34 cellular contexts compared by ENCODE assay signal in genomic region chr3:32675164-32675563, GRCh38.
"Had no signal": no experiment of that assay in that cellular context is flagged by ENCODE, and none has a peak within 500 bp of the region (broad histone marks: within the 10 kb centered on the region; RNA-seq: fewer than 3 reads in every experiment).

No MANE protein-coding gene starts in this region.

- H3K27ac ChIP-seq: ascending aorta, breast epithelium, cardiac muscle cell, colonic mucosa, epithelial cell of prostate, esophagus squamous epithelium, gastroesophageal sphincter, WERI-Rb-1 had no signal

- H3K27me3 ChIP-seq: ascending aorta, breast epithelium, cardiac muscle cell, colonic mucosa, esophagus squamous epithelium, gastroesophageal sphincter had no signal

- H3K4me1 ChIP-seq: ascending aorta, breast epithelium, colonic mucosa, esophagus squamous epithelium, gastroesophageal sphincter had no signal

- H3K9me3 Mint-ChIP-seq: activated B cell treated with CpG ODN at 0.5 μM for 24 hours; activated CD8-positive, alpha-beta T cell treated with anti-CD3 and anti-CD28 coated beads for 36 hours; activated naive CD4-positive, alpha-beta T cell treated with anti-CD3 and anti-CD28 coated beads for 36 hours; activated T-cell treated with anti-CD3 and anti-CD28 coated beads, Interleukin-2, amount 50 U/mL, for 4 hours; activated T-helper 17 cell treated with anti-CD3 and anti-CD28 coated beads, Interleukin-2, amount 50 U/mL, for 72 hours; brain; T-helper 2 cell treated with Interferon-gamma antibody and Interleukin-4, amounts not matched to agents 5 μg/mL and 100 μg/mL, for 36 hours had no signal

- ATAC-seq: activated CD4-positive, CD25-positive, alpha-beta regulatory T cell treated with anti-CD3 and anti-CD28 coated beads, Interleukin-2, amount 50 U/mL, for 24 hours; activated CD8-positive, alpha-beta T cell treated with anti-CD3 and anti-CD28 coated beads for 36 hours; activated naive CD4-positive, alpha-beta T cell treated with anti-CD3 and anti-CD28 coated beads, Interleukin-2, amount 50 U/mL, for 72 hours; activated T-cell treated with anti-CD3 and anti-CD28 coated beads, Interleukin-2, amount 50 U/mL, for 4 hours; activated T-helper 17 cell treated with anti-CD3 and anti-CD28 coated beads, Interleukin-2, amount 50 U/mL, for 72 hours; gastroesophageal sphincter; T-helper 17 cell had no signal

- H3K36me3 Mint-ChIP-seq: activated naive CD8-positive, alpha-beta T cell treated with anti-CD3 and anti-CD28 coated beads, Interleukin-2, amount 10 ng/mL, durations not matched to agents 7 days and 5 days; brain had no signal

- DNase-seq: activated B cell treated with CpG ODN at 0.5 μM for 24 hours; activated CD4-positive, alpha-beta T cell treated with anti-CD3 and anti-CD28 coated beads for 48 hours; activated CD4-positive, alpha-beta T cell treated with anti-CD3 and anti-CD28 coated beads, Interleukin-2, amount 50 U/mL, for 1 hour; activated CD4-positive, alpha-beta T cell treated with anti-CD3 and anti-CD28 coated beads, Interleukin-2, amount 50 U/mL, for 48 hours; activated CD8-positive, alpha-beta memory T cell treated with anti-CD3 and anti-CD28 coated beads for 24 hours; activated CD8-positive, alpha-beta T cell treated with anti-CD3 and anti-CD28 coated beads for 36 hours; activated effector memory CD4-positive, alpha-beta T cell treated with Interleukin-2 at 50 U/mL for 16 hours; activated gamma-delta T cell treated with Interleukin-2 at 50 U/mL for 16 hours; activated naive CD4-positive, alpha-beta T cell treated with anti-CD3 and anti-CD28 coated beads for 36 hours; activated naive CD8-positive, alpha-beta T cell treated with anti-CD3 and anti-CD28 coated beads, Interleukin-2, amount 10 ng/mL, durations not matched to agents 7 days and 5 days; activated T-cell treated with anti-CD3 and anti-CD28 coated beads, Interleukin-2, amount 50 U/mL, for 4 hours; central memory CD4-positive, alpha-beta T cell; cerebellar nuclear complex; colonic mucosa; effector CD8-positive, alpha-beta T cell; esophagus squamous epithelium; foreskin melanocyte; head of caudate nucleus; T-helper 1 cell; T-helper 17 cell; T1000; WERI-Rb-1 had no signal

- H3K4me3 Mint-ChIP-seq: activated B cell treated with CpG ODN at 0.5 μM for 24 hours; activated CD8-positive, alpha-beta T cell treated with anti-CD3 and anti-CD28 coated beads for 36 hours; activated naive CD4-positive, alpha-beta T cell treated with anti-CD3 and anti-CD28 coated beads for 36 hours; activated naive CD8-positive, alpha-beta T cell treated with anti-CD3 and anti-CD28 coated beads, Interleukin-2, amount 10 ng/mL, durations not matched to agents 7 days and 5 days; activated T-cell treated with anti-CD3 and anti-CD28 coated beads, Interleukin-2, amount 50 U/mL, for 4 hours; activated T-helper 17 cell treated with anti-CD3 and anti-CD28 coated beads, Interleukin-2, amount 50 U/mL, for 72 hours; brain; T-helper 17 cell; T-helper 2 cell treated with Interferon-gamma antibody and Interleukin-4, amounts not matched to agents 5 μg/mL and 100 μg/mL, for 36 hours had no signal

- H3K4me1 Mint-ChIP-seq: activated B cell treated with CpG ODN at 0.5 μM for 24 hours; activated T-helper 17 cell treated with anti-CD3 and anti-CD28 coated beads, Interleukin-2, amount 50 U/mL, for 72 hours; brain had no signal

- FAIRE-seq: endometrium, endothelial cell of umbilical vein had no signal

- H3K9me3 ChIP-seq: ascending aorta, colonic mucosa, esophagus squamous epithelium, gastroesophageal sphincter had no signal

- H3K27me3 Mint-ChIP-seq: activated CD8-positive, alpha-beta T cell treated with anti-CD3 and anti-CD28 coated beads for 36 hours; activated T-helper 17 cell treated with anti-CD3 and anti-CD28 coated beads, Interleukin-2, amount 50 U/mL, for 72 hours had no signal

- H3K4me3 ChIP-seq: ascending aorta, breast epithelium, cardiac muscle cell, colonic mucosa, esophagus squamous epithelium, gastroesophageal sphincter had no signal

- H3K27ac Mint-ChIP-seq: activated B cell treated with CpG ODN at 0.5 μM for 24 hours; activated CD8-positive, alpha-beta T cell treated with anti-CD3 and anti-CD28 coated beads for 36 hours; activated naive CD4-positive, alpha-beta T cell treated with anti-CD3 and anti-CD28 coated beads for 36 hours; activated naive CD4-positive, alpha-beta T cell treated with anti-CD3 and anti-CD28 coated beads, Interleukin-2, amount 50 U/mL, for 72 hours; activated naive CD8-positive, alpha-beta T cell treated with anti-CD3 and anti-CD28 coated beads, Interleukin-2, amount 10 ng/mL, durations not matched to agents 7 days and 5 days; activated T-helper 17 cell treated with anti-CD3 and anti-CD28 coated beads, Interleukin-2, amount 50 U/mL, for 72 hours; brain; T-helper 17 cell; T-helper 2 cell treated with Interferon-gamma antibody and Interleukin-4, amounts not matched to agents 5 μg/mL and 100 μg/mL, for 36 hours had no signal

- H3K36me3 ChIP-seq: ascending aorta, breast epithelium, cardiac muscle cell, colonic mucosa, esophagus squamous epithelium, gastroesophageal sphincter, WERI-Rb-1 had no signal
